8 cellular contexts compared by ENCODE assay signal in genomic region chr13:24161010-24161775, GRCh38. TPM values are rescaled to one million over a fixed set of nuclear protein-coding genes. Genes with fewer than 3 reads are reported as not detected.
DNase-seq lines count a peak whose midpoint lies in the region; ATAC-seq, FAIRE-seq and TF ChIP-seq lines count a peak whose summit lies in the region.

No MANE protein-coding gene starts in this region.

- no TSS peak for BruUV-seq in GM12878 (replicated peaks; lab: Mats Ljungman, UMichigan)

- H4K20me1 ChIP-seq in GM12878 (ENCODE audit: control insufficient read depth, insufficient read depth), result no peaks in the 10 kb centered on the region

- peak; percentile 57 for DNase-seq in Ammon's horn (ENCODE audit: low spot score)
- DNase-seq in T-helper 1 cell, result peak; percentile 16 to 45 (median 21)
- no peak for DNase-seq in GM12878 (ENCODE audit: low read depth, low spot score)
- peak; percentile 62 for DNase-seq in islet precursor cell
- DNase-seq in stimulated activated CD4-positive, alpha-beta T cell treated with anti-CD3 and anti-CD28 coated beads, Interleukin-1b, Interleukin-23, amount 100 ng/mL, for 24 hours (ENCODE audit: low read depth in 4 of 4, low spot score in 1 of 4), result peak; percentile 12 to 20 (median 17)
- no peak for DNase-seq in OCI-M2 (lab: John Stamatoyannopoulos, UW; ENCODE audit: unreplicated experiment)

- POLR2A ChIA-PET in GM12878 (lab: Charles Lee), result interaction anchor here (0.6 kb wide), 1 partner anchor 116 kb away, joined by 3 read pairs; no protein-coding TSS in a partner anchor

- CTCF ChIA-PET in GM12878 (lab: Yijun Ruan, JAX), result interaction anchor here (0.6 kb wide), 1 partner anchor 16 kb away, joined by 3 read pairs; no protein-coding TSS in a partner anchor

- no peaks in the 10 kb centered on the region; the same call in 1 of the 2 replicates for H3K4me1 ChIP-seq in GM12878 (ENCODE audit: control insufficient read depth, insufficient read depth, low read length)

- in situ Hi-C loops in GM12878 (cut with MboI), result no loop called here

- intact Hi-C loops in GM12878 (cut with micrococcal nuclease; ENCODE audit: unreplicated experiment), result no loop called here

- H3K79me2 ChIP-seq in GM12878 (ENCODE audit: control insufficient read depth, insufficient read depth, low read length), result no peaks in the 10 kb centered on the region

- TF ChIP-seq POLR2A in GM12878 (IDR thresholded peaks at IDR 0.05; ENCODE audit: low read depth, low read length), result no peak

- no peak for TF ChIP-seq RAD21 in GM12878 (IDR thresholded peaks at IDR 0.05; ENCODE audit: insufficient read depth, low read depth, low read length)

- no peaks in the 10 kb centered on the region for H3K36me3 ChIP-seq in GM12878 (ENCODE audit: control insufficient read depth in 2 of 2, insufficient read depth in 2 of 2, low read length in 1 of 2)

- SMC1A ChIA-PET in GM12878 (lab: Charles Lee; ENCODE audit: uncharacterized antibody, unreplicated experiment), result interaction anchor here (0.8 to 1.5 kb wide), 2 partner anchors 40 to 273 kb away, joined by 3 to 4 read pairs; no protein-coding TSS in a partner anchor

- ATAC-seq in GM19328 (IDR thresholded peaks at IDR 0.05; ENCODE audit: unreplicated experiment), result peak; percentile 39
- ATAC-seq in HG03460 (IDR thresholded peaks at IDR 0.05; ENCODE audit: unreplicated experiment), result peak; percentile 38
- ATAC-seq in GM12878, result peak; percentile 70

- H3K4me2 ChIP-seq in GM12878 (ENCODE audit: control insufficient read depth, insufficient read depth), result peak overlapping the region; percentile 86

- peak overlapping the region; percentile 20 for H2AFZ ChIP-seq in GM12878 (ENCODE audit: control insufficient read depth, low read depth, low read length)

- peak overlapping the region; percentile 71 for H3K4me3 ChIP-seq in GM12878

- RAD21 ChIA-PET in GM12878 (lab: Charles Lee; ENCODE audit: unreplicated experiment), result interaction anchor here (1.0 kb wide), 1 partner anchor 68 kb away, joined by 4 read pairs; no protein-coding TSS in a partner anchor

- H3K27me3 ChIP-seq in GM12878 (replicated peaks in 1 of 2; ENCODE audit: control insufficient read depth in 2 of 2, insufficient read depth in 2 of 2, low read length in 1 of 2), result peaks cover 0 to 16% of the 10 kb centered on the region in 2 experiments; a peak in 2 of 4 replicates

- FAIRE-seq in GM12878 (lab: Jason Lieb, UNC), result no peak

- TF ChIP-seq CTCF in GM12878 (IDR thresholded peaks at IDR 0.05 in 2 of 3, conservative IDR thresholded peaks at IDR 0.05 in 1 of 3; ENCODE audit: control insufficient read depth in 2 of 3, extremely low read depth in 1 of 3, insufficient read depth in 1 of 3, low read depth in 3 of 3, low read length in 3 of 3), result no peak

- 2% methylated on average over 43 of the region's 43 CpGs for WGBS in GM12878 (ENCODE audit: insufficient coverage, insufficient replicate concordance, low lambda C conversion rate, missing lambda C conversion rate)

- H3K9ac ChIP-seq in GM12878 (ENCODE audit: control insufficient read depth, insufficient read depth, low read length), result no peak overlapping the region; the same call in 1 of the 2 replicates

- no peaks in the 10 kb centered on the region for H3K9me3 ChIP-seq in GM12878 (replicated peaks; ENCODE audit: control insufficient read depth, insufficient read depth, low read length)

- H3K27ac ChIP-seq in GM12878 (ENCODE audit: control insufficient read depth, insufficient read depth), result no peak overlapping the region

- TF ChIP-seq EP300 in GM12878 (IDR thresholded peaks at IDR 0.05; ENCODE audit: borderline replicate concordance in 1 of 2, control insufficient read depth in 1 of 2, low read depth in 2 of 2, low read length in 2 of 2), result no peak

TF ChIP-seq in GM12878, 131 proteins besides CTCF, POLR2A, EP300 and RAD21:
- TF ChIP-seq HDAC6 (IDR thresholded peaks at IDR 0.05; ENCODE audit: unreplicated experiment) (peak; percentile 77), IKZF1 (conservative IDR thresholded peaks at IDR 0.05) (0 out of 2 replicates have a peak, but pooled peaks have one; percentile 14)
- TF ChIP-seq, protein P1, sequence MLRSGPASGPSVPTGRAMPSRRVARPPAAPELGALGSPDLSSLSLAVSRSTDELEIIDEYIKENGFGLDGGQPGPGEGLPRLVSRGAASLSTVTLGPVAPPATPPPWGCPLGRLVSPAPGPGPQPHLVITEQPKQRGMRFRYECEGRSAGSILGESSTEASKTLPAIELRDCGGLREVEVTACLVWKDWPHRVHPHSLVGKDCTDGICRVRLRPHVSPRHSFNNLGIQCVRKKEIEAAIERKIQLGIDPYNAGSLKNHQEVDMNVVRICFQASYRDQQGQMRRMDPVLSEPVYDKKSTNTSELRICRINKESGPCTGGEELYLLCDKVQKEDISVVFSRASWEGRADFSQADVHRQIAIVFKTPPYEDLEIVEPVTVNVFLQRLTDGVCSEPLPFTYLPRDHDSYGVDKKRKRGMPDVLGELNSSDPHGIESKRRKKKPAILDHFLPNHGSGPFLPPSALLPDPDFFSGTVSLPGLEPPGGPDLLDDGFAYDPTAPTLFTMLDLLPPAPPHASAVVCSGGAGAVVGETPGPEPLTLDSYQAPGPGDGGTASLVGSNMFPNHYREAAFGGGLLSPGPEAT (IDR thresholded peaks at IDR 0.05; ENCODE audit: low read depth), result no peak

RNA-seq across cellular contexts. Expression of gene SPATA13, which starts 0.7 kb away (rescaled TPM):
- total RNA-seq in GM12878 (2013; cell fraction: nucleolus; rRNA removed), result 25.9 and 31.1 TPM in 2 replicates
- total RNA-seq in GM12878 (2014; rRNA removed), result 11.1 and 12.2 TPM in 2 replicates
- 10.1 and 10.5 TPM in 2 replicates for total RNA-seq in GM12878 (2014; rRNA removed; fragmentation: Illumina TruSeq; extraction: Trizol)
- total RNA-seq in GM12878 (2021), result 10.3 and 10.7 TPM in 2 replicates
- polyA plus RNA-seq in GM12878 (2011; ENCODE audit: low read depth), result 4.2 TPM
- polyA plus RNA-seq in GM12878 (2011; rRNA removed), result 10.9 and 11.7 TPM in 2 replicates
- 7.1 and 8.5 TPM in 2 replicates for polyA plus RNA-seq in GM12878 (2011; cell fraction: cytosol; rRNA removed)
- polyA plus RNA-seq in GM12878 (2011; cell fraction: nucleus; rRNA removed), result 9.4 and 10.8 TPM in 2 replicates
- polyA plus RNA-seq in GM12878 (2012), result 5.1 and 7.6 TPM in 2 replicates
- 10.9 and 11.7 TPM in 2 replicates for polyA plus RNA-seq in GM12878 (2014; fragmentation: Illumina TruSeq; extraction: Trizol)
- polyA plus RNA-seq in GM12878 (2014; fragmentation: Nextera tagmentation; extraction: Ambion mirVana), result 1 to 10 TPM; 2.4 to 2.7 TPM
- 10.2 and 10.6 TPM in 2 replicates for polyA plus RNA-seq in GM12878 (2014; rRNA removed)
- 1 to 10 TPM; 5.4 to 5.5 TPM for polyA plus RNA-seq in GM12878 (2016; fragmentation: Nextera tagmentation; extraction: Ambion mirVana)
- 16.5 and 20.6 TPM in 2 replicates for polyA minus RNA-seq in GM12878 (2011; rRNA and poly(A)+ RNA removed)
- 5.6 and 6.3 TPM in 2 replicates for polyA minus RNA-seq in GM12878 (2011; cell fraction: cytosol; rRNA and poly(A)+ RNA removed)
- polyA minus RNA-seq in GM12878 (2011; cell fraction: nucleus; rRNA and poly(A)+ RNA removed), result 8.5 and 13.2 TPM in 2 replicates

Comparison
In these comparisons a context has a peak if more than half of its experiments do, and no peak if none do; other contexts are left out.
1. DNase-seq: peak in Ammon's horn (single experiment), T-helper 1 cell (5 of 5), islet precursor cell (single experiment) and stimulated activated CD4-positive, alpha-beta T cell treated with anti-CD3 and anti-CD28 coated beads, Interleukin-1b, Interleukin-23, amount 100 ng/mL, for 24 hours (4 of 4); none in GM12878 (single experiment) and OCI-M2 (single experiment).
2. Peak in every context shown above with its lines, with median percentiles within 50 percentile points of each other: ATAC-seq.